Comparison of ENCODE assay signal across 9 cellular contexts in the genomic region with DNA sequence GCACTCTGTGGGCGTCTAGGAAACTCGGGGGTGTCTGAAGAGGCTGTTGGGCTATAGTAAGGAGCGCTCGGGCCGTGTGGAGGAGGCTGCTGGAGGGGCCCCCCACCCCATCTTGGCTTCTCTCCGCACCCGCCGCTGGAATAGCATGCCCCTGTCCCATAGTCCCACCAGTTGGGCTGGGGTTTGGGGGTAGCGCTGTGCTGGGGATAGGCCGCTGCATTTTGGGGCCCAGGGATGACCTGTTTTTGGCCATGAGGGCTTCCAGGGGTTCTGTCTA. TPM values are rescaled to one million over a fixed set of nuclear protein-coding genes. Genes with fewer than 3 reads are reported as not detected.
DNase-seq lines count a peak whose midpoint lies in the region; ATAC-seq lines count a peak whose summit lies in the region.
"Had no signal": no experiment of that assay in that cellular context is flagged by ENCODE, and none has a peak within 500 bp of the region (broad histone marks: within the 10 kb centered on the region; RNA-seq: fewer than 3 reads in every experiment).

No MANE protein-coding gene starts in this region.

- no peak overlapping the region for H3K27ac Mint-ChIP-seq in T-helper 1 cell treated with Interleukin-12 subunit alpha and Interleukin-12 subunit beta and Interleukin-4 antibody, amounts not matched to agents 30 μg/mL and 1 μg/mL, for 36 hours
- H3K27ac Mint-ChIP-seq in activated T-helper 1 cell treated with anti-CD3 and anti-CD28 coated beads, Interleukin-12 subunit alpha, Interleukin-12 subunit beta, Interleukin-2, Interleukin-4 antibody, amounts not matched to agents 30 ng/mL and 10 ng/mL and 1 ng/mL, durations not matched to agents 14 hours and 24 hours and 36 hours = peak overlapping the region; percentile 0
- H3K27ac Mint-ChIP-seq in stimulated activated naive B cell treated with anti-CD40 and anti-IgM and Interleukin-4, amounts not matched to agents 10 μg/mL and 1 μg/mL and 100 μg/mL, for 72 hours = peak overlapping the region; percentile 60

- H3K4me1 Mint-ChIP-seq in T-helper 1 cell treated with Interleukin-12 subunit alpha and Interleukin-12 subunit beta and Interleukin-4 antibody, amounts not matched to agents 30 μg/mL and 1 μg/mL, for 36 hours (ENCODE audit: low read depth) = peaks cover 29% of the 10 kb centered on the region
- peaks cover 39% of the 10 kb centered on the region for H3K4me1 Mint-ChIP-seq in activated T-helper 1 cell treated with anti-CD3 and anti-CD28 coated beads, Interleukin-12 subunit alpha, Interleukin-12 subunit beta, Interleukin-2, Interleukin-4 antibody, amounts not matched to agents 30 ng/mL and 10 ng/mL and 1 ng/mL, durations not matched to agents 14 hours and 24 hours and 36 hours (ENCODE audit: low read depth)
- H3K4me1 Mint-ChIP-seq in stimulated activated naive B cell treated with anti-CD40 and anti-IgM and Interleukin-4, amounts not matched to agents 10 μg/mL and 1 μg/mL and 100 μg/mL, for 72 hours = peaks cover 36 to 63% of the 10 kb centered on the region in 2 donors

- peak overlapping the region; percentile 31 for H3K4me3 ChIP-seq in iPS-11a (ENCODE audit: low read depth, low read length)

- DNase-seq in T-helper 1 cell (no peak), RPMI8226 (no peak), SIG-M5 (lab: John Stamatoyannopoulos, UW) (no peak)
- no peak for DNase-seq in activated T-helper 1 cell treated with anti-CD3 and anti-CD28 coated beads, Interleukin-12 subunit alpha, Interleukin-12 subunit beta, Interleukin-2, Interleukin-4 antibody, amounts not matched to agents 30 ng/mL and 10 ng/mL and 1 ng/mL, durations not matched to agents 14 hours and 24 hours and 36 hours (ENCODE audit: low spot score)
- DNase-seq in stimulated activated naive B cell treated with anti-CD40 and anti-IgM and Interleukin-4, amounts not matched to agents 10 μg/mL and 1 μg/mL and 100 μg/mL, for 72 hours = no peak
- no peak for DNase-seq in effector CD4-positive, alpha-beta T cell
- DNase-seq: GOT3 had no signal

- H3K4me3 Mint-ChIP-seq in T-helper 1 cell treated with Interleukin-12 subunit alpha and Interleukin-12 subunit beta and Interleukin-4 antibody, amounts not matched to agents 30 μg/mL and 1 μg/mL, for 36 hours = peak overlapping the region; percentile 57
- H3K4me3 Mint-ChIP-seq in activated T-helper 1 cell treated with anti-CD3 and anti-CD28 coated beads, Interleukin-12 subunit alpha, Interleukin-12 subunit beta, Interleukin-2, Interleukin-4 antibody, amounts not matched to agents 30 ng/mL and 10 ng/mL and 1 ng/mL, durations not matched to agents 14 hours and 24 hours and 36 hours = peak overlapping the region; percentile 67
- peak overlapping the region; percentile 81 for H3K4me3 Mint-ChIP-seq in stimulated activated naive B cell treated with anti-CD40 and anti-IgM and Interleukin-4, amounts not matched to agents 10 μg/mL and 1 μg/mL and 100 μg/mL, for 72 hours

- H3K9me3 Mint-ChIP-seq in T-helper 1 cell treated with Interleukin-12 subunit alpha and Interleukin-12 subunit beta and Interleukin-4 antibody, amounts not matched to agents 30 μg/mL and 1 μg/mL, for 36 hours = no peaks in the 10 kb centered on the region
- no peaks in the 10 kb centered on the region for H3K9me3 Mint-ChIP-seq in activated T-helper 1 cell treated with anti-CD3 and anti-CD28 coated beads, Interleukin-12 subunit alpha, Interleukin-12 subunit beta, Interleukin-2, Interleukin-4 antibody, amounts not matched to agents 30 ng/mL and 10 ng/mL and 1 ng/mL, durations not matched to agents 14 hours and 24 hours and 36 hours
- no peaks in the 10 kb centered on the region for H3K9me3 Mint-ChIP-seq in stimulated activated naive B cell treated with anti-CD40 and anti-IgM and Interleukin-4, amounts not matched to agents 10 μg/mL and 1 μg/mL and 100 μg/mL, for 72 hours

- intact Hi-C loops in activated T-helper 1 cell treated with anti-CD3 and anti-CD28 coated beads, Interleukin-12 subunit alpha, Interleukin-12 subunit beta, Interleukin-2, Interleukin-4 antibody, amounts not matched to agents 30 ng/mL and 10 ng/mL and 1 ng/mL, durations not matched to agents 14 hours and 24 hours and 36 hours (cut with micrococcal nuclease) = no loop called here

- peaks cover 5% of the 10 kb centered on the region for H3K36me3 Mint-ChIP-seq in T-helper 1 cell treated with Interleukin-12 subunit alpha and Interleukin-12 subunit beta and Interleukin-4 antibody, amounts not matched to agents 30 μg/mL and 1 μg/mL, for 36 hours (ENCODE audit: low read depth)
- H3K36me3 Mint-ChIP-seq in activated T-helper 1 cell treated with anti-CD3 and anti-CD28 coated beads, Interleukin-12 subunit alpha, Interleukin-12 subunit beta, Interleukin-2, Interleukin-4 antibody, amounts not matched to agents 30 ng/mL and 10 ng/mL and 1 ng/mL, durations not matched to agents 14 hours and 24 hours and 36 hours (ENCODE audit: low read depth) = peaks cover 4% of the 10 kb centered on the region
- H3K36me3 Mint-ChIP-seq in stimulated activated naive B cell treated with anti-CD40 and anti-IgM and Interleukin-4, amounts not matched to agents 10 μg/mL and 1 μg/mL and 100 μg/mL, for 72 hours = peaks cover 0 to 1% of the 10 kb centered on the region in 2 donors

- peaks cover 48% of the 10 kb centered on the region for H3K27me3 Mint-ChIP-seq in T-helper 1 cell treated with Interleukin-12 subunit alpha and Interleukin-12 subunit beta and Interleukin-4 antibody, amounts not matched to agents 30 μg/mL and 1 μg/mL, for 36 hours (ENCODE audit: low read depth)
- H3K27me3 Mint-ChIP-seq in activated T-helper 1 cell treated with anti-CD3 and anti-CD28 coated beads, Interleukin-12 subunit alpha, Interleukin-12 subunit beta, Interleukin-2, Interleukin-4 antibody, amounts not matched to agents 30 ng/mL and 10 ng/mL and 1 ng/mL, durations not matched to agents 14 hours and 24 hours and 36 hours (ENCODE audit: insufficient read depth) = peaks cover 54% of the 10 kb centered on the region
- peaks cover 38 to 43% of the 10 kb centered on the region in 2 donors for H3K27me3 Mint-ChIP-seq in stimulated activated naive B cell treated with anti-CD40 and anti-IgM and Interleukin-4, amounts not matched to agents 10 μg/mL and 1 μg/mL and 100 μg/mL, for 72 hours

- ATAC-seq in stimulated activated naive B cell treated with anti-CD40 and anti-IgM and Interleukin-4, amounts not matched to agents 10 μg/mL and 1 μg/mL and 100 μg/mL, for 72 hours (replicated peaks) = no peak

RNA-seq across cellular contexts. Expression of a gene that starts 0.5 kb away (rescaled TPM):
- 2.8 and 3.0 TPM in 2 replicates for total RNA-seq in activated T-helper 1 cell treated with anti-CD3 and anti-CD28 coated beads, Interleukin-12 subunit alpha, Interleukin-12 subunit beta, Interleukin-2, Interleukin-4 antibody, amounts not matched to agents 30 ng/mL and 10 ng/mL and 1 ng/mL, durations not matched to agents 14 hours and 24 hours and 36 hours

RNA-seq across cellular contexts. Expression of a gene that starts 15.6 kb away (rescaled TPM):
- 5.7 and 6.8 TPM in 2 replicates for total RNA-seq in activated T-helper 1 cell treated with anti-CD3 and anti-CD28 coated beads, Interleukin-12 subunit alpha, Interleukin-12 subunit beta, Interleukin-2, Interleukin-4 antibody, amounts not matched to agents 30 ng/mL and 10 ng/mL and 1 ng/mL, durations not matched to agents 14 hours and 24 hours and 36 hours

RNA-seq across cellular contexts. Expression of a gene that starts 28.0 kb away (rescaled TPM):
- 82.9 and 86.8 TPM in 2 replicates for total RNA-seq in activated T-helper 1 cell treated with anti-CD3 and anti-CD28 coated beads, Interleukin-12 subunit alpha, Interleukin-12 subunit beta, Interleukin-2, Interleukin-4 antibody, amounts not matched to agents 30 ng/mL and 10 ng/mL and 1 ng/mL, durations not matched to agents 14 hours and 24 hours and 36 hours

RNA-seq across cellular contexts. Expression of a gene that starts 45.5 kb away (rescaled TPM):
- not detected in 2 replicates for total RNA-seq in activated T-helper 1 cell treated with anti-CD3 and anti-CD28 coated beads, Interleukin-12 subunit alpha, Interleukin-12 subunit beta, Interleukin-2, Interleukin-4 antibody, amounts not matched to agents 30 ng/mL and 10 ng/mL and 1 ng/mL, durations not matched to agents 14 hours and 24 hours and 36 hours

RNA-seq across cellular contexts. Expression of a gene that starts 45.6 kb away (rescaled TPM):
- total RNA-seq in activated T-helper 1 cell treated with anti-CD3 and anti-CD28 coated beads, Interleukin-12 subunit alpha, Interleukin-12 subunit beta, Interleukin-2, Interleukin-4 antibody, amounts not matched to agents 30 ng/mL and 10 ng/mL and 1 ng/mL, durations not matched to agents 14 hours and 24 hours and 36 hours = 0.26 and 0.27 TPM in 2 replicates
